ENCODE assay signal across 1 cellular context in the genomic region with DNA sequence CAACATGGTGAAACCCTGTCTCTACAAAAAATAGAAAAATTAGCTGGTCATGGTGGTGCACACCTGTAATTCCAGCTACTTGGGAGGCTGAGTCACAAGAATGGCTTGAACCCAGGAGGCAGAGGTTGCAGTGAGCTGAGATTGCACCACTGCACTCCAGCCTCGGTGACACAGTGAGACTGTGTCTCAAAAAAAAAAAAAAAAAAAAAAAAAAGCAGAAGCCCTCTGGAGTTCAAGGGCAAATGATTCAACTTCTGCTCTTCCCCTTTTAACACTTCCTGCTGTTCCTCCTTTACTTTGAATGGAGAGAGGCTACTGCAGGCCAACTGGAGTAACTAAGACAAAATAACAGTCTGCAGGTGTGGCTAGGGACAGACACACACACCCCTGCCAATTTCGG. TPM values are rescaled to one million over a fixed set of nuclear protein-coding genes. Genes with fewer than 3 reads are reported as not detected.
"Had no signal": no experiment of that assay in that cellular context is flagged by ENCODE, and none has a peak within 500 bp of the region (broad histone marks: within the 10 kb centered on the region; RNA-seq: fewer than 3 reads in every experiment).

No MANE protein-coding gene starts in this region.

RNA-seq across cellular contexts. Expression of gene CACHD1, which starts 42.3 kb away (rescaled TPM):
- total RNA-seq: T-helper 1 cell treated with Interleukin-12 subunit alpha and Interleukin-12 subunit beta and Interleukin-4 antibody, amounts not matched to agents 30 ng/mL and 1 ng/mL, for 36 hours had no signal
